Comparison of ENCODE assay signal across 15 cellular contexts in the genomic region with DNA sequence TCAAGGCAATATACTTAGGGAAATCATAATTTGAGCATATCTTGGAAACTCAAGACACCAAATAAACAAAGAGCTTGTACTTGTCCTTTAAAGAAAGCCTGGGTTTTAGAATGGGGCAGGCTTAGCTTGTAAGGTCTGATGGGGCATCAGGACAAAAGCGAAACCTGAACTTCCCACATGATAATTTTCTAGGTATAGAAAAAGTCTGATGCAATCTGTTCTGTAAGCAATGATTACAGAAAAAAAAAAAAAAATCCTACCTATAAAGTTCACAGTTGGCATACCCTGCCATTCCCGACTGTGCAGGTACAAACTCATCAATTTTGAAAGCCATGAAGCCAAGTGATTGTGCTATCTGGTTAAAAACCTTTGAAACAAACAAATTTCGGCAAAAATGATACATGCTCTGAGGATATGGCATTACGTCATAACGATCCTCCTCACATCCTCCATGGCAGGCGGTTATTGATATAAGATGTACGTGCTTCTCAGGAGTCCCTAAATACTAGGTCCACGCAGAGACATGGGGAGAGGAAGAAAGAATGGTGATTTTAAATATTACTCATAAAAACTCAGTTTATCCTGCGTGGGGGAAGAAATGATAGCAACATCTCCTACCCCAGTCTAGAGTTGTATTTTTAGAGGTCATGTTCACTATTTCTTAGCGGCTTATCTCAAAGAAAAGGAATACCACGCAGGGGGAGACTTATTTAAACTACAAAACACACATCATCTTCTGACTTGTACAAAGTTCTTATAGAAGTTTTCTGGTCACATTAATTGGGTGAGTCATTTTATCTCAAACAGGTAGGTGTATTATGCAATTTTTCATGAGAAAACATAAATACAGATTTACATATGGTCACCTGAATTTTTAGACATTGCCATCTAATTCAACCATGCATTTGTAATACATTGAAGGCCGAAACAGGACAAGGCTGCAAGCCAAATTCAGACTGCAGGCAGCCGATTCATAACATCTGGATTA. TPM values are rescaled to one million over a fixed set of nuclear protein-coding genes. Genes with fewer than 3 reads are reported as not detected.
DNase-seq lines count a peak whose midpoint lies in the region; FAIRE-seq and TF ChIP-seq lines count a peak whose summit lies in the region.
"Had no signal": no experiment of that assay in that cellular context is flagged by ENCODE, and none has a peak within 500 bp of the region (broad histone marks: within the 10 kb centered on the region; RNA-seq: fewer than 3 reads in every experiment).

No MANE protein-coding gene starts in this region.

- no peak for FAIRE-seq in astrocyte (lab: Jason Lieb, UNC)

- in situ Hi-C loops in KBM-7 (cut with MboI; ENCODE audit: low pct_unique_long_range_greater_than_20kb, low sequenced_read_pairs): no loop called here

- H3K27ac Mint-ChIP-seq in activated CD4-positive, alpha-beta memory T cell treated with anti-CD3 and anti-CD28 coated beads, Interleukin-2, amount 10 ng/mL, durations not matched to agents 7 days and 5 days: peak overlapping the region; percentile 68
- no peak overlapping the region for H3K27ac Mint-ChIP-seq in activated CD4-positive, alpha-beta memory T cell treated with anti-CD3 and anti-CD28 coated beads for 36 hours
- peak overlapping the region; percentile 98 for H3K27ac Mint-ChIP-seq in astrocyte (ENCODE audit: unreplicated experiment)
- H3K27ac Mint-ChIP-seq: activated CD8-positive, alpha-beta memory T cell treated with anti-CD3 and anti-CD28 coated beads, Interleukin-2, amount 10 ng/mL, durations not matched to agents 7 days and 5 days; activated naive CD4-positive, alpha-beta T cell treated with anti-CD3 and anti-CD28 coated beads, Interleukin-2, amount 50 U/mL, for 24 hours had no signal

- peaks cover 2% of the 10 kb centered on the region for H3K9me3 Mint-ChIP-seq in activated CD4-positive, alpha-beta memory T cell treated with anti-CD3 and anti-CD28 coated beads, Interleukin-2, amount 10 ng/mL, durations not matched to agents 7 days and 5 days
- no peaks in the 10 kb centered on the region for H3K9me3 Mint-ChIP-seq in activated CD4-positive, alpha-beta memory T cell treated with anti-CD3 and anti-CD28 coated beads for 36 hours
- no peaks in the 10 kb centered on the region for H3K9me3 Mint-ChIP-seq in astrocyte (ENCODE audit: unreplicated experiment)
- H3K9me3 Mint-ChIP-seq: activated naive CD4-positive, alpha-beta T cell treated with anti-CD3 and anti-CD28 coated beads, Interleukin-2, amount 50 U/mL, for 24 hours; central memory CD8-positive, alpha-beta T cell had no signal

- no peaks in the 10 kb centered on the region for H3K36me3 ChIP-seq in astrocyte (ENCODE audit: insufficient read depth, low read length)
- no peaks in the 10 kb centered on the region for H3K36me3 ChIP-seq in trophoblast cell (ENCODE audit: control insufficient read depth in 1 of 2, insufficient read depth in 2 of 2, low read length in 2 of 2)
- H3K36me3 ChIP-seq: heart left ventricle, thyroid gland had no signal

- CTCF ChIA-PET in activated CD4-positive, alpha-beta memory T cell treated with anti-CD3 and anti-CD28 coated beads, Interleukin-2, amount 10 ng/mL, durations not matched to agents 7 days and 5 days (lab: Charles Lee): interaction anchor here (0.9 to 3.5 kb wide), 4 partner anchors 9 to 27 kb away, joined by 4 to 25 read pairs (median 10); a partner anchor contains a TSS
- CTCF ChIA-PET in activated CD4-positive, alpha-beta memory T cell treated with anti-CD3 and anti-CD28 coated beads for 36 hours (lab: Charles Lee): interaction anchor here (1.0 kb wide), 1 partner anchor 74 kb away, joined by 3 read pairs; no protein-coding TSS in a partner anchor
- CTCF ChIA-PET in HEK293T (lab: Yijun Ruan, JAX): interaction anchor here (0.5 to 0.8 kb wide), 2 partner anchors 25 to 733 kb away, joined by 3 read pairs; no protein-coding TSS in a partner anchor

- no CpG with 5 or more reads among the region's 13 CpGs for whole genome bisulfite sequencing in trophoblast cell (ENCODE audit: extremely low coverage, insufficient coverage, insufficient read length)

- POLR2A ChIA-PET in activated CD4-positive, alpha-beta memory T cell treated with anti-CD3 and anti-CD28 coated beads, Interleukin-2, amount 10 ng/mL, durations not matched to agents 7 days and 5 days (lab: Charles Lee): interaction anchor here (0.9 to 15.3 kb wide), 7 partner anchors 9 to 73 kb away, joined by 3 to 299 read pairs (median 16); a partner anchor contains a TSS
- POLR2A ChIA-PET in activated CD4-positive, alpha-beta memory T cell treated with anti-CD3 and anti-CD28 coated beads for 36 hours (lab: Charles Lee): interaction anchor here (1.3 kb wide), 1 partner anchor 8 kb away, joined by 5 read pairs; no protein-coding TSS in a partner anchor
- POLR2A ChIA-PET in HEK293T (lab: Yijun Ruan, JAX): no interaction called here

- intact Hi-C loops in activated CD4-positive, alpha-beta memory T cell treated with anti-CD3 and anti-CD28 coated beads for 36 hours (cut with micrococcal nuclease): loop anchor here (10.0 kb wide), 2 partner anchors 1074 to 1244 kb away; a partner anchor contains a TSS

- H2BK5ac ChIP-seq in trophoblast cell (ENCODE audit: low read depth, low read length, poor library complexity): no peak overlapping the region

- H3K9me3 ChIP-seq in astrocyte (ENCODE audit: insufficient read depth, low read depth, low read length) (no peaks in the 10 kb centered on the region), trophoblast cell (ENCODE audit: insufficient read depth, low read depth, low read length) (peaks cover 2% of the 10 kb centered on the region)
- H3K9me3 ChIP-seq: heart left ventricle, thyroid gland had no signal

- TF ChIP-seq CTCF in astrocyte (IDR thresholded peaks at IDR 0.05; ENCODE audit: insufficient read depth, low read depth, low read length): no peak

- H3K4ac ChIP-seq in trophoblast cell (ENCODE audit: low read depth, low read length): peak overlapping the region; percentile 79

- H3K4me3 ChIP-seq in astrocyte (ENCODE audit: insufficient read depth, low read depth, low read length) (no peak overlapping the region), trophoblast cell (ENCODE audit: low read depth, low read length) (no peak overlapping the region)
- H3K4me3 ChIP-seq: heart left ventricle, thyroid gland had no signal

- H2AFZ ChIP-seq in astrocyte (ENCODE audit: low read depth, low read length): no peak overlapping the region
- no peak overlapping the region for H2AFZ ChIP-seq in trophoblast cell (ENCODE audit: insufficient read depth, low read length, poor library complexity)

- no peak overlapping the region for H4K91ac ChIP-seq in trophoblast cell (ENCODE audit: low read depth, low read length)

- H3K4me1 ChIP-seq in astrocyte (ENCODE audit: insufficient read depth, low read length): peaks cover 71% of the 10 kb centered on the region
- H3K4me1 ChIP-seq in trophoblast cell (ENCODE audit: control insufficient read depth in 1 of 2, insufficient read depth in 2 of 2, low read length in 2 of 2): peaks cover 11 to 16% of the 10 kb centered on the region in 2 experiments

- peaks cover 42% of the 10 kb centered on the region for H3K36me3 Mint-ChIP-seq in activated CD4-positive, alpha-beta memory T cell treated with anti-CD3 and anti-CD28 coated beads, Interleukin-2, amount 10 ng/mL, durations not matched to agents 7 days and 5 days (ENCODE audit: low read depth)
- peaks cover 2% of the 10 kb centered on the region for H3K36me3 Mint-ChIP-seq in activated CD4-positive, alpha-beta memory T cell treated with anti-CD3 and anti-CD28 coated beads for 36 hours
- H3K36me3 Mint-ChIP-seq in astrocyte (ENCODE audit: low read depth, unreplicated experiment): no peaks in the 10 kb centered on the region
- H3K36me3 Mint-ChIP-seq: activated naive CD4-positive, alpha-beta T cell treated with anti-CD3 and anti-CD28 coated beads, Interleukin-2, amount 50 U/mL, for 24 hours had no signal

- peaks cover 15% of the 10 kb centered on the region for H3K79me1 ChIP-seq in trophoblast cell (ENCODE audit: low read length)

- H2BK12ac ChIP-seq in trophoblast cell (ENCODE audit: low read length): no peak overlapping the region

- no peaks in the 10 kb centered on the region for H4K20me1 ChIP-seq in astrocyte (ENCODE audit: insufficient read depth, low read length)

- H3K14ac ChIP-seq in trophoblast cell (ENCODE audit: low read length): no peak overlapping the region

- no peak overlapping the region for H2BK120ac ChIP-seq in trophoblast cell (ENCODE audit: insufficient read depth, low read length, poor library complexity)

- no peak overlapping the region for H3K23ac ChIP-seq in trophoblast cell (ENCODE audit: low read length)

- no peak overlapping the region for H2AK5ac ChIP-seq in trophoblast cell (ENCODE audit: low read length)

- peaks cover under 1% of the 10 kb centered on the region for H3K27me3 Mint-ChIP-seq in activated CD4-positive, alpha-beta memory T cell treated with anti-CD3 and anti-CD28 coated beads, Interleukin-2, amount 10 ng/mL, durations not matched to agents 7 days and 5 days
- peaks cover 9% of the 10 kb centered on the region for H3K27me3 Mint-ChIP-seq in activated CD4-positive, alpha-beta memory T cell treated with anti-CD3 and anti-CD28 coated beads for 36 hours
- H3K27me3 Mint-ChIP-seq in astrocyte (ENCODE audit: low read depth, unreplicated experiment): no peaks in the 10 kb centered on the region

- no peak overlapping the region for H3K18ac ChIP-seq in trophoblast cell (ENCODE audit: low read length)

- H3K4me2 ChIP-seq in astrocyte (ENCODE audit: low read length): peak overlapping the region; percentile 77
- H3K4me2 ChIP-seq in trophoblast cell (ENCODE audit: low read length): no peak overlapping the region

- H4K12ac ChIP-seq in trophoblast cell (ENCODE audit: low read depth, low read length): no peak overlapping the region

- H3K79me2 ChIP-seq in astrocyte (ENCODE audit: insufficient read depth, low read length): peaks cover 72% of the 10 kb centered on the region
- peaks cover 5% of the 10 kb centered on the region for H3K79me2 ChIP-seq in trophoblast cell (ENCODE audit: control insufficient read depth, insufficient read depth, low read length, poor library complexity)

- no peak for DNase-seq in activated CD4-positive, alpha-beta memory T cell treated with anti-CD3 and anti-CD28 coated beads, Interleukin-2, amount 10 ng/mL, durations not matched to agents 7 days and 5 days
- DNase-seq in activated CD4-positive, alpha-beta memory T cell treated with anti-CD3 and anti-CD28 coated beads for 36 hours: no peak
- DNase-seq in NCI-H2171 (lab: John Stamatoyannopoulos, UW) (peak; percentile 32), astrocyte (ENCODE audit: low read depth) (no peak), trophoblast cell (no peak), putamen (ENCODE audit: low spot score) (no peak), HEK293T (ENCODE audit: extremely low spot score) (no peak), KBM-7 (no peak)
- DNase-seq: activated CD8-positive, alpha-beta memory T cell treated with anti-CD3 and anti-CD28 coated beads, Interleukin-2, amount 10 ng/mL, durations not matched to agents 7 days and 5 days; heart left ventricle; NCI-H1105 treated with DMSO at 0.1 percent for 48 hours; NCI-H510A; thyroid gland had no signal

- H3K27ac ChIP-seq in astrocyte (ENCODE audit: low read depth, low read length): peak overlapping the region; percentile 98
- no peak overlapping the region for H3K27ac ChIP-seq in trophoblast cell (ENCODE audit: low read depth, low read length)
- H3K27ac ChIP-seq: thyroid gland had no signal

- peak overlapping the region; percentile 11 for H3K4me3 Mint-ChIP-seq in activated CD4-positive, alpha-beta memory T cell treated with anti-CD3 and anti-CD28 coated beads, Interleukin-2, amount 10 ng/mL, durations not matched to agents 7 days and 5 days
- no peak overlapping the region for H3K4me3 Mint-ChIP-seq in activated CD4-positive, alpha-beta memory T cell treated with anti-CD3 and anti-CD28 coated beads for 36 hours
- H3K4me3 Mint-ChIP-seq in astrocyte (ENCODE audit: unreplicated experiment): no peak overlapping the region
- H3K4me3 Mint-ChIP-seq: activated CD8-positive, alpha-beta memory T cell treated with anti-CD3 and anti-CD28 coated beads, Interleukin-2, amount 10 ng/mL, durations not matched to agents 7 days and 5 days; activated naive CD4-positive, alpha-beta T cell treated with anti-CD3 and anti-CD28 coated beads, Interleukin-2, amount 50 U/mL, for 24 hours; central memory CD8-positive, alpha-beta T cell had no signal

- H3K9ac ChIP-seq in astrocyte (ENCODE audit: low read length) (peak overlapping the region; percentile 87), trophoblast cell (ENCODE audit: low read length) (no peak overlapping the region)

- peak overlapping the region; percentile 16 for H4K8ac ChIP-seq in trophoblast cell (ENCODE audit: low read depth, low read length)

- peaks cover 97% of the 10 kb centered on the region for H3K4me1 Mint-ChIP-seq in activated CD4-positive, alpha-beta memory T cell treated with anti-CD3 and anti-CD28 coated beads, Interleukin-2, amount 10 ng/mL, durations not matched to agents 7 days and 5 days
- H3K4me1 Mint-ChIP-seq in activated CD4-positive, alpha-beta memory T cell treated with anti-CD3 and anti-CD28 coated beads for 36 hours (ENCODE audit: low read depth): peaks cover 85% of the 10 kb centered on the region
- H3K4me1 Mint-ChIP-seq in astrocyte (ENCODE audit: low read depth, unreplicated experiment): peaks cover 72% of the 10 kb centered on the region
- H3K4me1 Mint-ChIP-seq: central memory CD8-positive, alpha-beta T cell had no signal

- H3K27me3 ChIP-seq in astrocyte (ENCODE audit: insufficient read depth, low read length): no peaks in the 10 kb centered on the region
- no peaks in the 10 kb centered on the region for H3K27me3 ChIP-seq in trophoblast cell (ENCODE audit: insufficient read depth, low read length)
- H3K27me3 ChIP-seq: heart left ventricle, thyroid gland had no signal

RNA-seq across cellular contexts. Expression of a gene that starts 27.0 kb away (rescaled TPM):
- 10 to 100 TPM; 19.8 to 21.0 TPM for total RNA-seq in activated CD4-positive, alpha-beta memory T cell treated with anti-CD3 and anti-CD28 coated beads, Interleukin-2, amount 10 ng/mL, durations not matched to agents 7 days and 5 days
- total RNA-seq in activated CD4-positive, alpha-beta memory T cell treated with anti-CD3 and anti-CD28 coated beads for 36 hours: 1 to 10 TPM; 8.7 to 9.1 TPM
- 10.7 and 11.0 TPM in 2 replicates for total RNA-seq in astrocyte
- 9.3 and 9.7 TPM in 2 replicates for polyA plus RNA-seq in trophoblast cell (2013)
